11 cellular contexts compared by ENCODE assay signal in genomic region chr2:43340945-43341356, GRCh38.
DNase-seq lines count a peak whose midpoint lies in the region; ATAC-seq, FAIRE-seq and TF ChIP-seq lines count a peak whose summit lies in the region.
"Had no signal": no experiment of that assay in that cellular context is flagged by ENCODE, and none has a peak within 500 bp of the region (broad histone marks: within the 10 kb centered on the region; RNA-seq: fewer than 3 reads in every experiment).

No MANE protein-coding gene starts in this region.

- peaks cover 26% of the 10 kb centered on the region for H3K4me1 ChIP-seq in A549
- H3K4me1 ChIP-seq in Panc1 (ENCODE audit: control insufficient read depth, insufficient read depth, low read length) = peaks cover 8% of the 10 kb centered on the region; the same call in 1 of the 2 replicates
- H3K4me1 ChIP-seq in esophagus (ENCODE audit: control insufficient read depth in 2 of 2, insufficient read depth in 2 of 2, low read length in 1 of 2) = peaks cover 0 to 3% of the 10 kb centered on the region in 2 donors
- peaks cover 17 to 26% of the 10 kb centered on the region in 2 donors for H3K4me1 ChIP-seq in mucosa of rectum (ENCODE audit: control insufficient read depth in 2 of 2, insufficient read depth in 2 of 2, low read length in 2 of 2)

- POLR2A ChIA-PET in A549 (lab: Yijun Ruan, JAX) = no interaction called here
- POLR2A ChIA-PET in Panc1 (lab: Charles Lee) = no interaction called here

- TF ChIP-seq CTCF in A549 (IDR thresholded peaks at IDR 0.05) = no peak
- no peak for TF ChIP-seq CTCF in Panc1 (IDR thresholded peaks at IDR 0.05)

- no peaks in the 10 kb centered on the region; the same call in 1 of the 2 replicates for H3K36me3 ChIP-seq in Panc1 (ENCODE audit: control insufficient read depth, insufficient read depth, low read length)
- no peaks in the 10 kb centered on the region for H3K36me3 ChIP-seq in esophagus (ENCODE audit: control insufficient read depth in 2 of 2, insufficient read depth in 2 of 2, low read length in 1 of 2)
- no peaks in the 10 kb centered on the region for H3K36me3 ChIP-seq in mucosa of rectum (ENCODE audit: control insufficient read depth in 2 of 2, insufficient read depth in 2 of 2, low read length in 2 of 2)

- CTCF ChIA-PET in A549 (lab: Yijun Ruan, JAX) (interaction anchor here (0.7 to 3.2 kb wide), 5 partner anchors 9 to 26 kb away, joined by 3 to 13 read pairs (median 3); no protein-coding TSS in a partner anchor), Panc1 (lab: Charles Lee) (no interaction called here)

- H3K27ac ChIP-seq in A549 = peak overlapping the region; percentile 44 to 63; a peak in 5 of 6 replicates
- no peak overlapping the region for H3K27ac ChIP-seq in Panc1 (ENCODE audit: low read length)
- peak overlapping the region; percentile 3 to 52 for H3K27ac ChIP-seq in esophagus (ENCODE audit: low read depth in 2 of 2, low read length in 1 of 2)
- H3K27ac ChIP-seq in mucosa of rectum (ENCODE audit: low read depth in 2 of 2, low read length in 2 of 2) = peak overlapping the region; percentile 43 to 61

- no peak overlapping the region for H3K4me3 Mint-ChIP-seq in activated T-helper 17 cell treated with anti-CD3 and anti-CD28 coated beads, Interleukin-2, amount 50 U/mL, for 72 hours

- intact Hi-C loops in Panc1 (cut with micrococcal nuclease; ENCODE audit: unreplicated experiment) = no loop called here
- intact Hi-C loops in sciatic nerve (cut with DNase I) = no loop called here

- no peak overlapping the region for H3K9ac ChIP-seq in mucosa of rectum (ENCODE audit: low read depth in 1 of 2, low read length in 2 of 2)

- no peaks in the 10 kb centered on the region for H3K4me1 Mint-ChIP-seq in activated T-helper 17 cell treated with anti-CD3 and anti-CD28 coated beads, Interleukin-2, amount 50 U/mL, for 72 hours

- H3K27me3 ChIP-seq in Panc1 (ENCODE audit: control insufficient read depth, insufficient read depth, low read length) = no peaks in the 10 kb centered on the region
- H3K27me3 ChIP-seq in esophagus (ENCODE audit: control insufficient read depth in 1 of 2, insufficient read depth in 2 of 2, low read length in 2 of 2) = no peaks in the 10 kb centered on the region
- no peaks in the 10 kb centered on the region for H3K27me3 ChIP-seq in mucosa of rectum (ENCODE audit: control insufficient read depth in 2 of 2, insufficient read depth in 2 of 2, low read length in 2 of 2)
- H3K27me3 ChIP-seq: dorsolateral prefrontal cortex had no signal

- BruUV-seq in Panc1 (replicated peaks; lab: Mats Ljungman, UMichigan) = no TSS peak

- 83% methylated on average over 1 of the region's 1 CpG for WGBS in A549 (ENCODE audit: missing lambda C conversion rate)
- WGBS in esophagus, 2 donors = 51 to 68% methylated on average over 1 of the region's 1 CpG

- TF ChIP-seq POLR2A in A549 (IDR thresholded peaks at IDR 0.05; ENCODE audit: low read length) = no peak

- no peak overlapping the region for H3K27ac Mint-ChIP-seq in activated T-helper 17 cell treated with anti-CD3 and anti-CD28 coated beads, Interleukin-2, amount 50 U/mL, for 72 hours

- ATAC-seq in A549 = peak; percentile 62 to 67; a peak in 5 of 6 replicates
- ATAC-seq in Panc1 = peak; percentile 58
- ATAC-seq in GM21381 (IDR thresholded peaks at IDR 0.05; ENCODE audit: unreplicated experiment) = no peak
- no peak for ATAC-seq in sciatic nerve
- no peak for ATAC-seq in activated T-helper 17 cell treated with anti-CD3 and anti-CD28 coated beads, Interleukin-2, amount 50 U/mL, for 72 hours (replicated peaks)
- ATAC-seq: left lobe of liver had no signal

- no peak overlapping the region for H3K4me3 ChIP-seq in A549
- H3K4me3 ChIP-seq in Panc1 (ENCODE audit: low read depth in 2 of 2, low read length in 2 of 2) = no peak overlapping the region
- H3K4me3 ChIP-seq in esophagus (ENCODE audit: low read depth in 1 of 2, low read length in 2 of 2) = no peak overlapping the region
- no peak overlapping the region for H3K4me3 ChIP-seq in mucosa of rectum (ENCODE audit: low read length in 2 of 2)
- H3K4me3 ChIP-seq: dorsolateral prefrontal cortex had no signal

- TF ChIP-seq RAD21 in A549 (conservative IDR thresholded peaks at IDR 0.05 in 1 of 2, IDR thresholded peaks at IDR 0.05 in 1 of 2) = no peak

- no peak for FAIRE-seq in A549 (lab: Jason Lieb, UNC)

- in situ Hi-C loops in Panc1 (cut with HindIII; ENCODE audit: low pct_unique_long_range_greater_than_20kb, low sequenced_read_pairs) = no loop called here

- no peak for TF ChIP-seq EP300 in A549 (IDR thresholded peaks at IDR 0.05)

- H3K27me3 Mint-ChIP-seq in activated T-helper 17 cell treated with anti-CD3 and anti-CD28 coated beads, Interleukin-2, amount 50 U/mL, for 72 hours = no peaks in the 10 kb centered on the region

- peaks cover 73% of the 10 kb centered on the region for H3K36me3 Mint-ChIP-seq in activated T-helper 17 cell treated with anti-CD3 and anti-CD28 coated beads, Interleukin-2, amount 50 U/mL, for 72 hours (ENCODE audit: low read depth)

- H3K9me3 Mint-ChIP-seq in activated T-helper 17 cell treated with anti-CD3 and anti-CD28 coated beads, Interleukin-2, amount 50 U/mL, for 72 hours = no peaks in the 10 kb centered on the region

- DNase-seq in A549 (ENCODE audit: low read depth in 1 of 2, low spot score in 1 of 2) = peak; percentile 10 to 12
- peak; percentile 30 for DNase-seq in Panc1 (ENCODE audit: low read depth, low spot score)
- DNase-seq in NCI-H345 (lab: John Stamatoyannopoulos, UW) = no peak
- no peak for DNase-seq in sciatic nerve (ENCODE audit: low spot score)
- DNase-seq: dorsolateral prefrontal cortex, NCI-H2107 had no signal

- no peaks in the 10 kb centered on the region for H3K9me3 ChIP-seq in A549
- no peaks in the 10 kb centered on the region for H3K9me3 ChIP-seq in Panc1 (ENCODE audit: control insufficient read depth, insufficient read depth, low read depth, low read length)
- H3K9me3 ChIP-seq in esophagus (ENCODE audit: control insufficient read depth in 2 of 2, insufficient read depth in 1 of 2, low read depth in 1 of 2, low read length in 1 of 2) = no peaks in the 10 kb centered on the region
- H3K9me3 ChIP-seq in mucosa of rectum (ENCODE audit: control insufficient read depth in 2 of 2, low read length in 2 of 2) = no peaks in the 10 kb centered on the region

- peak overlapping the region; percentile 52 for H3K4me2 ChIP-seq in A549

TF ChIP-seq in A549, 52 proteins besides CTCF, POLR2A, EP300 and RAD21:
- no peak for TF ChIP-seq MAZ (IDR thresholded peaks at IDR 0.05; ENCODE audit: borderline replicate concordance, low read depth, low read length)
- no peak for TF ChIP-seq FOSL2 (IDR thresholded peaks at IDR 0.05)
- peak; percentile 5; the same call in 1 of the 2 replicates for TF ChIP-seq FOSL2 (CRISPR knock-in tag; IDR thresholded peaks at IDR 0.05)
- TF ChIP-seq JUNB (IDR thresholded peaks at IDR 0.05) = peak; percentile 48; the same call in 1 of the 2 replicates
- TF ChIP-seq CHD2 (IDR thresholded peaks at IDR 0.05; ENCODE audit: low read length, partially characterized antibody) = no peak
- TF ChIP-seq NPAS2 (CRISPR knock-in tag; IDR thresholded peaks at IDR 0.05; ENCODE audit: borderline replicate concordance) = no peak
TF ChIP-seq in A549: peak in this region for 2.

Comparison
In these comparisons a context has a peak if more than half of its experiments do, and no peak if none do; other contexts are left out.
1. ATAC-seq: peak in A549 (2 of 2) and Panc1 (single experiment); none in GM21381 (single experiment), sciatic nerve (single experiment) and activated T-helper 17 cell treated with anti-CD3 and anti-CD28 coated beads, Interleukin-2, amount 50 U/mL, for 72 hours (single experiment).
2. DNase-seq: peak in A549 (2 of 2) and Panc1 (single experiment); none in NCI-H345 (single experiment) and sciatic nerve (single experiment).